ENCODE assay signal across 1 cellular context in the genomic region with DNA sequence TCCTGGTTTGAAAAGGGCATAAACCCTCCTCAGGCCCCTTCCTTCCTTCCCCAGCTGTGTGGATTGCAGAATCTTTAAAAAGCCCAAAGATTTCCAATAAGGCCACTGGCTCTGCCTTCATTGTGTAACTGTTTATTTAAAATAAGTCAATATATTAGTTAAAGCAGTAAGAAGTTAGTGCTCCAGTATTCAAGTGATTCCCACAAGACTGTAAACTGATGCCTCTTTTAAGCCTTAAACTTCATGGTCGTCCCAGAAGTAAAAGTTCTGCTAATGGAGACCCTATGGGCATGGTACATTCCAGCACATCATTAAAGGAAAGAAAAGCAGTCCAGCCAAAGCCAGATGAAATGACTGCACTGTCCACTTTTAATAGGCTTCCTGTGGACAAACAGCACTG.
TF ChIP-seq lines count a peak whose summit lies in the region.

No MANE protein-coding gene starts in this region.

TF ChIP-seq in K562, 482 proteins besides CTCF, POLR2A, EP300 and RAD21:
- TF ChIP-seq ZFP36 (IDR thresholded peaks at IDR 0.05; ENCODE audit: low read depth, low read length, partially characterized antibody): no peak
- TF ChIP-seq ZNF780A (CRISPR knock-in tag; IDR thresholded peaks at IDR 0.05): no peak
- TF ChIP-seq ZNF398 (CRISPR knock-in tag; IDR thresholded peaks at IDR 0.05): no peak
- TF ChIP-seq MTA3 (IDR thresholded peaks at IDR 0.05; ENCODE audit: borderline replicate concordance): no peak
- no peak for TF ChIP-seq HCFC1 (IDR thresholded peaks at IDR 0.05; ENCODE audit: low read depth, low read length)
- TF ChIP-seq BRD4 (IDR thresholded peaks at IDR 0.05): no peak
- TF ChIP-seq, protein P1, sequence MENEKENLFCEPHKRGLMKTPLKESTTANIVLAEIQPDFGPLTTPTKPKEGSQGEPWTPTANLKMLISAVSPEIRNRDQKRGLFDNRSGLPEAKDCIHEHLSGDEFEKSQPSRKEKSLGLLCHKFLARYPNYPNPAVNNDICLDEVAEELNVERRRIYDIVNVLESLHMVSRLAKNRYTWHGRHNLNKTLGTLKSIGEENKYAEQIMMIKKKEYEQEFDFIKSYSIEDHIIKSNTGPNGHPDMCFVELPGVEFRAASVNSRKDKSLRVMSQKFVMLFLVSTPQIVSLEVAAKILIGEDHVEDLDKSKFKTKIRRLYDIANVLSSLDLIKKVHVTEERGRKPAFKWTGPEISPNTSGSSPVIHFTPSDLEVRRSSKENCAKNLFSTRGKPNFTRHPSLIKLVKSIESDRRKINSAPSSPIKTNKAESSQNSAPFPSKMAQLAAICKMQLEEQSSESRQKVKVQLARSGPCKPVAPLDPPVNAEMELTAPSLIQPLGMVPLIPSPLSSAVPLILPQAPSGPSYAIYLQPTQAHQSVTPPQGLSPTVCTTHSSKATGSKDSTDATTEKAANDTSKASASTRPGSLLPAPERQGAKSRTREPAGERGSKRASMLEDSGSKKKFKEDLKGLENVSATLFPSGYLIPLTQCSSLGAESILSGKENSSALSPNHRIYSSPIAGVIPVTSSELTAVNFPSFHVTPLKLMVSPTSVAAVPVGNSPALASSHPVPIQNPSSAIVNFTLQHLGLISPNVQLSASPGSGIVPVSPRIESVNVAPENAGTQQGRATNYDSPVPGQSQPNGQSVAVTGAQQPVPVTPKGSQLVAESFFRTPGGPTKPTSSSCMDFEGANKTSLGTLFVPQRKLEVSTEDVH (IDR thresholded peaks at IDR 0.05; ENCODE audit: low read depth, partially characterized antibody): no peak
- TF ChIP-seq, protein P2, sequence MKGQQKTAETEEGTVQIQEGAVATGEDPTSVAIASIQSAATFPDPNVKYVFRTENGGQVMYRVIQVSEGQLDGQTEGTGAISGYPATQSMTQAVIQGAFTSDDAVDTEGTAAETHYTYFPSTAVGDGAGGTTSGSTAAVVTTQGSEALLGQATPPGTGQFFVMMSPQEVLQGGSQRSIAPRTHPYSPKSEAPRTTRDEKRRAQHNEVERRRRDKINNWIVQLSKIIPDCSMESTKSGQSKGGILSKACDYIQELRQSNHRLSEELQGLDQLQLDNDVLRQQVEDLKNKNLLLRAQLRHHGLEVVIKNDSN (CRISPR knock-in tag; IDR thresholded peaks at IDR 0.05): no peak
- no peak for TF ChIP-seq ZNF589 (CRISPR knock-in tag; IDR thresholded peaks at IDR 0.05; ENCODE audit: low read depth)
- no peak for TF ChIP-seq POLR2B (IDR thresholded peaks at IDR 0.05; ENCODE audit: low read depth, partially characterized antibody)
- no peak for TF ChIP-seq HNRNPK (IDR thresholded peaks at IDR 0.05; ENCODE audit: low read depth, low read length, poor library complexity, severe bottlenecking)
- no peak for TF ChIP-seq NBN (IDR thresholded peaks at IDR 0.05; ENCODE audit: low read depth)
- no peak for TF ChIP-seq NFIC (IDR thresholded peaks at IDR 0.05)
